Comparison of ENCODE assay signal across 13 cellular contexts in the genomic region with DNA sequence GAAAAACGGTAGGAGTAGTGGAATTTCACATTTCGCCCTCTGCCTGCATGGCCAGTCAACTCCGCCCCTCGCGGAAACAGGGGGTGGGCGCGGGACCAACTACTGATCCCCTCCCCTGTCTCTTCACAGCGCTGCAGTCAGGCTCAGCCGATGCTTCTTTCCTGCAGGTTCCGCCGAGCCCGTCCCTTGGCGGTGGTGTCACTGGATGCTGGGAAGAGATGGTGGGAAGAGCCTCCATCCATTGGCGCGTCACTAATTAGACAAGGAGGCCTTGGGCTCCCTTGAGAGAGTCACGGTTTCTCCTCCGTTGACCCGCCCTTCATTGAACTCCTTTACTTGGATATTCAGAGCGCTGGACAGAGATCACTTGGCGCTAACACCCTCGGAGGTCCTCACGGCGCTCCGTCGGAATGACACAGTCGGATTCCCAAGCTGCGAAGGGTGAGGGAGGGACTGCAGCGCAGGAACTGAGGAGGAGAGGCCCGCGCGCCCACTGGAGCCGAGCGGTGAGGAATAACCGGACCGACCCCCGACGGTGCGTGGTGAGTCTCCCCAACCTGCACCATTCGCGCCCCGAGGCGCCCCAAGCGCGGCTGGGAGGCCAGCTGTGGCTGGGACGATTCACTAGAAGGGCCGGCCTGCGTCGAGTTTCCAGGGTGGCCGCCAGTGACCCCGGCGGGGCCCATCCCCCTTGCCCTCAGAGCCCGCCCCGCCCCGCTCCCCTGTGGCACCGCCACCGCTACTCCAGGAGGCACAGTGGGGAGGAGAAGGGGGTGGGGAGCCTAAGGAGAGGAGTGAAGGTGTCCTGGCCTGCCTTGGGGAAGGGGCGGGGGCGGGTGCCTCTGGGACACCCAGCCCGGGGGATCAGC. TPM values are rescaled to one million over a fixed set of nuclear protein-coding genes. Genes with fewer than 3 reads are reported as not detected.
DNase-seq lines count a peak whose midpoint lies in the region; ATAC-seq and TF ChIP-seq lines count a peak whose summit lies in the region.
"Had no signal": no experiment of that assay in that cellular context is flagged by ENCODE, and none has a peak within 500 bp of the region (broad histone marks: within the 10 kb centered on the region; RNA-seq: fewer than 3 reads in every experiment).

No MANE protein-coding gene starts in this region.

- H3K4me1 Mint-ChIP-seq in chondrocyte (ENCODE audit: low read depth), result no peaks in the 10 kb centered on the region

- no peak overlapping the region for H2BK5ac ChIP-seq in mesenchymal stem cell (ENCODE audit: low read depth, low read length, poor library complexity, severe bottlenecking)

- H3K9ac ChIP-seq in BLaER1 treated with 17β-estradiol and CSF1 and Interleukin-3, amounts not matched to agents 10 nM and 100 nM, result peak overlapping the region; percentile 23 to 74 (median 61); a peak in 20 of 22 replicates
- no peak overlapping the region for H3K9ac ChIP-seq in mesenchymal stem cell (ENCODE audit: low read length)

- H3K14ac ChIP-seq in mesenchymal stem cell (ENCODE audit: low read length in 2 of 2), result no peak overlapping the region

- H3K27me3 Mint-ChIP-seq in chondrocyte (ENCODE audit: low read depth), result peaks cover 35% of the 10 kb centered on the region

- no peak overlapping the region for H3K4me3 Mint-ChIP-seq in chondrocyte (ENCODE audit: unreplicated experiment)

- peak overlapping the region in 7 of 11 experiments; percentile 6 to 45 (median 30); a peak in 7 of 22 replicates for H3K27ac ChIP-seq in BLaER1 treated with 17β-estradiol and CSF1 and Interleukin-3, amounts not matched to agents 10 nM and 100 nM
- H3K27ac ChIP-seq in mesenchymal stem cell (ENCODE audit: low read length, poor library complexity, severe bottlenecking), result no peak overlapping the region
- H3K27ac ChIP-seq: vagina had no signal

- no peak overlapping the region for H4K91ac ChIP-seq in mesenchymal stem cell (ENCODE audit: low read length)

- no peak overlapping the region for H2BK120ac ChIP-seq in mesenchymal stem cell (ENCODE audit: low read depth, low read length)

- H3K27me3 ChIP-seq in BLaER1 treated with 17β-estradiol and CSF1 and Interleukin-3, amounts not matched to agents 10 nM and 100 nM, result peaks cover 0 to 15% (median 0%) of the 10 kb centered on the region in 11 experiments; a peak in 6 of 22 replicates
- peaks cover 25% of the 10 kb centered on the region for H3K27me3 ChIP-seq in H7 (ENCODE audit: control insufficient read depth, insufficient read depth, low read length)
- H3K27me3 ChIP-seq in mesenchymal stem cell (ENCODE audit: control insufficient read depth in 1 of 2, insufficient read depth in 1 of 2, low read length in 2 of 2), result peaks cover 40 to 90% of the 10 kb centered on the region in 2 experiments

- H3K9me3 Mint-ChIP-seq in chondrocyte (ENCODE audit: low read depth), result peaks cover 6% of the 10 kb centered on the region

- H2BK12ac ChIP-seq in mesenchymal stem cell (ENCODE audit: low read length in 2 of 2), result no peak overlapping the region

- H3K79me1 ChIP-seq in mesenchymal stem cell (replicated peaks; ENCODE audit: low read length, poor library complexity, severe bottlenecking), result no peaks in the 10 kb centered on the region

- ATAC-seq in HG02938 (IDR thresholded peaks at IDR 0.05; ENCODE audit: unreplicated experiment), result no peak

- H4K8ac ChIP-seq in mesenchymal stem cell (ENCODE audit: low read length), result no peak overlapping the region

- 56% methylated on average over 57 of the region's 59 CpGs for WGBS in mesenchymal stem cell

- H3K4me1 ChIP-seq in BLaER1 treated with 17β-estradiol and CSF1 and Interleukin-3, amounts not matched to agents 10 nM and 100 nM, result peaks cover 24 to 63% (median 47%) of the 10 kb centered on the region in 10 experiments
- peaks cover 4% of the 10 kb centered on the region for H3K4me1 ChIP-seq in mesenchymal stem cell (ENCODE audit: control insufficient read depth, insufficient read depth, low read depth, low read length)

- no peak for TF ChIP-seq CTCF in chondrocyte (IDR thresholded peaks at IDR 0.05)

- peaks cover 15 to 54% (median 28%) of the 10 kb centered on the region in 11 experiments; a peak in 20 of 22 replicates for H4K20me1 ChIP-seq in BLaER1 treated with 17β-estradiol and CSF1 and Interleukin-3, amounts not matched to agents 10 nM and 100 nM

- H2AK5ac ChIP-seq in mesenchymal stem cell (ENCODE audit: low read length, severe bottlenecking), result no peak overlapping the region

- H3K23ac ChIP-seq in mesenchymal stem cell (ENCODE audit: low read length in 2 of 2), result no peak overlapping the region

- H3K4ac ChIP-seq in mesenchymal stem cell (ENCODE audit: low read depth in 1 of 2, low read length in 2 of 2), result no peak overlapping the region

- H3K4me2 ChIP-seq in BLaER1 treated with 17β-estradiol and CSF1 and Interleukin-3, amounts not matched to agents 10 nM and 100 nM, result peak overlapping the region; percentile 87 to 99 (median 97)
- H3K4me2 ChIP-seq in mesenchymal stem cell (ENCODE audit: low read length, poor library complexity, severe bottlenecking), result no peak overlapping the region

- H2AFZ ChIP-seq in mesenchymal stem cell (ENCODE audit: low read depth, low read length), result no peak overlapping the region

- no peak overlapping the region for H2BK15ac ChIP-seq in mesenchymal stem cell (ENCODE audit: low read depth, poor library complexity, severe bottlenecking)

- H3K36me3 ChIP-seq in BLaER1 treated with 17β-estradiol and CSF1 and Interleukin-3, amounts not matched to agents 10 nM and 100 nM, result peaks cover 0 to 54% (median 30%) of the 10 kb centered on the region in 11 experiments; a peak in 16 of 22 replicates
- H3K36me3 ChIP-seq in H7 (replicated peaks; ENCODE audit: control insufficient read depth, insufficient read depth, low read length) (no peaks in the 10 kb centered on the region), mesenchymal stem cell (ENCODE audit: control insufficient read depth in 1 of 2, insufficient read depth in 2 of 2, low read depth in 1 of 2, low read length in 2 of 2) (no peaks in the 10 kb centered on the region)
- H3K36me3 ChIP-seq: vagina had no signal

- peaks cover 0 to 3% (median 0%) of the 10 kb centered on the region in 11 experiments; a peak in 2 of 22 replicates for H3K9me3 ChIP-seq in BLaER1 treated with 17β-estradiol and CSF1 and Interleukin-3, amounts not matched to agents 10 nM and 100 nM (replicated peaks in 1 of 11)
- no peaks in the 10 kb centered on the region for H3K9me3 ChIP-seq in mesenchymal stem cell (ENCODE audit: control insufficient read depth, low read length)
- H3K9me3 ChIP-seq: vagina had no signal

- peak overlapping the region; percentile 42 to 69 (median 56) for H3K4me3 ChIP-seq in BLaER1 treated with 17β-estradiol and CSF1 and Interleukin-3, amounts not matched to agents 10 nM and 100 nM
- no peak overlapping the region for H3K4me3 ChIP-seq in H7 (ENCODE audit: insufficient read depth, low read depth, low read length)
- no peak overlapping the region for H3K4me3 ChIP-seq in mesenchymal stem cell (ENCODE audit: insufficient read depth in 1 of 2, low read depth in 1 of 2, low read length in 2 of 2)
- H3K4me3 ChIP-seq: lung, vagina had no signal

- H3K36me3 Mint-ChIP-seq in chondrocyte (ENCODE audit: low read depth), result no peaks in the 10 kb centered on the region

- DNase-seq in H7 (peak; percentile 78), chondrocyte (ENCODE audit: low spot score) (peak; percentile 84), mesenchymal stem cell (peak; percentile 2), NCI-H510A (lab: John Stamatoyannopoulos, UW) (no peak), T-helper 9 cell (no peak), HPDE6-E6E7 (ENCODE audit: extremely low spot score) (no peak)
- DNase-seq: EL, MM.1S, OCI-M1 had no signal

- no peak overlapping the region for H3K27ac Mint-ChIP-seq in chondrocyte (ENCODE audit: unreplicated experiment)

- H3K18ac ChIP-seq in mesenchymal stem cell (ENCODE audit: low read depth in 1 of 2, low read length in 2 of 2), result no peak overlapping the region

RNA-seq across cellular contexts. Expression of gene CEACAM21, which starts 11.2 kb away (rescaled TPM):
- not detected in 2 replicates for total RNA-seq in H7 (2014; rRNA removed; shearing (Covaris generic))
- not detected in 3 replicates for total RNA-seq in chondrocyte
- polyA plus RNA-seq in mesenchymal stem cell (2013, experiment 1 of 2), result 0.10 TPM
- polyA plus RNA-seq in mesenchymal stem cell (2013, experiment 2 of 2), result 0.14 TPM
- total RNA-seq: vagina had no signal

Comparison
In these comparisons a context has a peak if more than half of its experiments do, and no peak if none do; other contexts are left out.
1. H3K4me3 ChIP-seq: peak in BLaER1 treated with 17β-estradiol and CSF1 and Interleukin-3, amounts not matched to agents 10 nM and 100 nM (10 of 10); none in H7 (single experiment) and mesenchymal stem cell (0 of 2).
2. DNase-seq: peak in H7 (single experiment), chondrocyte (single experiment) and mesenchymal stem cell (single experiment); none in NCI-H510A (single experiment), T-helper 9 cell (single experiment) and HPDE6-E6E7 (single experiment).